ENCODE assay signal across 9 cellular contexts in genomic region chr1:16173447-16174260, GRCh38. TPM values are rescaled to one million over a fixed set of nuclear protein-coding genes. Genes with fewer than 3 reads are reported as not detected.
A peak's percentile ranks its signal among the peaks of the same experiment; 100 is the strongest.
DNase-seq lines count a peak whose midpoint lies in the region; ATAC-seq and TF ChIP-seq lines count a peak whose summit lies in the region.
"Had no signal": no experiment of that assay in that cellular context is flagged by ENCODE, and none has a peak within 500 bp of the region (broad histone marks: within the 10 kb centered on the region; RNA-seq: fewer than 3 reads in every experiment).

No MANE protein-coding gene starts in this region.

- intact Hi-C loops in Calu3 (cut with micrococcal nuclease; ENCODE audit: unreplicated experiment): loop anchor here (2.0 kb wide), 2 partner anchors 19 to 27 kb away; no protein-coding TSS in a partner anchor

- peaks cover 56% of the 10 kb centered on the region for H3K4me1 Mint-ChIP-seq in Calu3 (ENCODE audit: low read depth, unreplicated experiment)
- H3K4me1 Mint-ChIP-seq in osteocyte (ENCODE audit: unreplicated experiment): peaks cover 75% of the 10 kb centered on the region

- peak; percentile 88 for ATAC-seq in esophagus mucosa
- no peak for ATAC-seq in GM21360 (IDR thresholded peaks at IDR 0.05; ENCODE audit: unreplicated experiment)

- no peaks in the 10 kb centered on the region for H3K27me3 Mint-ChIP-seq in Calu3 (ENCODE audit: unreplicated experiment)
- no peaks in the 10 kb centered on the region for H3K27me3 Mint-ChIP-seq in osteocyte (ENCODE audit: unreplicated experiment)
- H3K27me3 Mint-ChIP-seq: activated naive CD4-positive, alpha-beta T cell treated with anti-CD3 and anti-CD28 coated beads, Interleukin-2, amount 50 U/mL, for 24 hours had no signal

- H3K27ac Mint-ChIP-seq in Calu3 (ENCODE audit: unreplicated experiment) (peak overlapping the region; percentile 100), osteocyte (ENCODE audit: unreplicated experiment) (peak overlapping the region; percentile 94)
- H3K27ac Mint-ChIP-seq: activated naive CD4-positive, alpha-beta T cell treated with anti-CD3 and anti-CD28 coated beads, Interleukin-2, amount 50 U/mL, for 24 hours had no signal

- CTCF ChIA-PET in Calu3 (lab: Charles Lee): interaction anchor here (0.9 to 1.8 kb wide), 6 partner anchors 9 to 95 kb away, joined by 3 to 9 read pairs (median 4); partner anchors contain the start of gene EPHA2

- peak; percentile 96 for DNase-seq in Calu3
- DNase-seq in RPMI7951 (ENCODE audit: low read depth): peak; percentile 95
- DNase-seq in osteocyte (ENCODE audit: extremely low spot score, unreplicated experiment): peak; percentile 91
- DNase-seq in NCI-H82 (lab: John Stamatoyannopoulos, UW): no peak
- no peak for DNase-seq in activated T-cell treated with anti-CD3 and anti-CD28 coated beads for 4 hours
- DNase-seq in activated CD4-positive, alpha-beta T cell treated with anti-CD3 and anti-CD28 coated beads for 4 hours: no peak

- H3K4me3 Mint-ChIP-seq in Calu3 (ENCODE audit: low read depth, unreplicated experiment) (peak overlapping the region; percentile 68), osteocyte (ENCODE audit: unreplicated experiment) (no peak overlapping the region)
- H3K4me3 Mint-ChIP-seq: activated naive CD4-positive, alpha-beta T cell treated with anti-CD3 and anti-CD28 coated beads, Interleukin-2, amount 50 U/mL, for 24 hours had no signal

- TSS peak; percentile 33 for BruUV-seq in Calu3 (replicated peaks; lab: Mats Ljungman, UMichigan)

- H3K9me3 Mint-ChIP-seq in Calu3 (ENCODE audit: low read depth, unreplicated experiment) (no peaks in the 10 kb centered on the region), osteocyte (ENCODE audit: unreplicated experiment) (no peaks in the 10 kb centered on the region)
- H3K9me3 Mint-ChIP-seq: activated naive CD4-positive, alpha-beta T cell treated with anti-CD3 and anti-CD28 coated beads, Interleukin-2, amount 50 U/mL, for 24 hours had no signal

- H3K36me3 Mint-ChIP-seq in Calu3 (ENCODE audit: insufficient read depth, unreplicated experiment) (peaks cover 35% of the 10 kb centered on the region), osteocyte (ENCODE audit: unreplicated experiment) (no peaks in the 10 kb centered on the region)
- H3K36me3 Mint-ChIP-seq: activated naive CD4-positive, alpha-beta T cell treated with anti-CD3 and anti-CD28 coated beads, Interleukin-2, amount 50 U/mL, for 24 hours had no signal

- TF ChIP-seq CTCF in Calu3 (IDR thresholded peaks at IDR 0.05; ENCODE audit: unreplicated experiment) (no peak), osteocyte (IDR thresholded peaks at IDR 0.05) (no peak)

RNA-seq across cellular contexts. Expression of gene EPHA2, which starts 17.8 kb away (rescaled TPM):
- total RNA-seq in Calu3 (2022) (130 and 161 TPM in 2 replicates), esophagus mucosa (146 TPM), osteocyte (152 and 155 TPM in 2 replicates)
- 47.1 and 53.4 TPM in 2 replicates for total RNA-seq in RPMI7951 (2014; rRNA removed; shearing (Covaris generic))

RNA-seq across cellular contexts. Expression of gene ARHGEF19, which starts 38.8 kb away (rescaled TPM):
- total RNA-seq in Calu3 (2022): 16.6 and 17.2 TPM in 2 replicates
- 8.3 and 10.7 TPM in 2 replicates for total RNA-seq in RPMI7951 (2014; rRNA removed; shearing (Covaris generic))
- 21.9 TPM for total RNA-seq in esophagus mucosa
- 8.5 and 9.5 TPM in 2 replicates for total RNA-seq in osteocyte

Comparison
In these comparisons a context has a peak if more than half of its experiments do, and no peak if none do; other contexts are left out.
1. DNase-seq: peak in Calu3 (single experiment), RPMI7951 (single experiment) and osteocyte (single experiment); none in NCI-H82 (single experiment), activated T-cell treated with anti-CD3 and anti-CD28 coated beads for 4 hours (single experiment) and activated CD4-positive, alpha-beta T cell treated with anti-CD3 and anti-CD28 coated beads for 4 hours (0 of 2).